21 cellular contexts compared by ENCODE assay signal in genomic region chr2:234454433-234454832, GRCh38. TPM values are rescaled to one million over a fixed set of nuclear protein-coding genes. Genes with fewer than 3 reads are reported as not detected.
DNase-seq lines count a peak whose midpoint lies in the region; ATAC-seq, FAIRE-seq and TF ChIP-seq lines count a peak whose summit lies in the region.
"Had no signal": no experiment of that assay in that cellular context is flagged by ENCODE, and none has a peak within 500 bp of the region (broad histone marks: within the 10 kb centered on the region; RNA-seq: fewer than 3 reads in every experiment).

No MANE protein-coding gene starts in this region.

- H3K27me3 Mint-ChIP-seq in CD4-positive, alpha-beta memory T cell: no peaks in the 10 kb centered on the region
- no peaks in the 10 kb centered on the region for H3K27me3 Mint-ChIP-seq in activated CD8-positive, alpha-beta T cell treated with anti-CD3 and anti-CD28 coated beads for 36 hours
- H3K27me3 Mint-ChIP-seq in H9 (ENCODE audit: low read depth): peaks cover 7% of the 10 kb centered on the region; the same call in 1 of the 2 replicates
- no peaks in the 10 kb centered on the region for H3K27me3 Mint-ChIP-seq in mesothelial cell of epicardium (ENCODE audit: low read depth)

- no peak overlapping the region for H3T11ph ChIP-seq in H9 (ENCODE audit: low read length)

- no peak overlapping the region for H3K4ac ChIP-seq in H9 (ENCODE audit: low read depth, low read length)

- H3K14ac ChIP-seq in H9 (ENCODE audit: insufficient read depth, low read length): no peak overlapping the region

- no peaks in the 10 kb centered on the region for H3K9me3 ChIP-seq in CD4-positive, alpha-beta memory T cell (ENCODE audit: control insufficient read depth in 1 of 2, low read length in 2 of 2)
- no peaks in the 10 kb centered on the region for H3K9me3 ChIP-seq in mucosa of descending colon
- H3K9me3 ChIP-seq in H9 (ENCODE audit: control insufficient read depth, low read depth, low read length): no peaks in the 10 kb centered on the region
- H3K9me3 ChIP-seq: colonic mucosa, SJCRH30, uterus had no signal

- no peaks in the 10 kb centered on the region for H4K20me1 ChIP-seq in H9 (ENCODE audit: control insufficient read depth, insufficient read depth, insufficient read length)

- H3K4me1 Mint-ChIP-seq in CD4-positive, alpha-beta memory T cell: peaks cover 54 to 93% (median 74%) of the 10 kb centered on the region in 4 donors
- peaks cover 67% of the 10 kb centered on the region for H3K4me1 Mint-ChIP-seq in activated CD8-positive, alpha-beta T cell treated with anti-CD3 and anti-CD28 coated beads for 36 hours (ENCODE audit: low read depth)
- H3K4me1 Mint-ChIP-seq in H9 (peaks cover 37 to 44% of the 10 kb centered on the region in 2 experiments), mesothelial cell of epicardium (peaks cover 12% of the 10 kb centered on the region)

- TF ChIP-seq CTCF in activated CD8-positive, alpha-beta T cell treated with anti-CD3 and anti-CD28 coated beads for 36 hours (IDR thresholded peaks at IDR 0.05): no peak
- TF ChIP-seq CTCF in mucosa of descending colon (IDR thresholded peaks at IDR 0.05): no peak
- no peak for TF ChIP-seq CTCF in H9 (conservative IDR thresholded peaks at IDR 0.05)
- no peak for TF ChIP-seq CTCF in mesothelial cell of epicardium (IDR thresholded peaks at IDR 0.05; ENCODE audit: unreplicated experiment)

- FAIRE-seq in GM19239 (lab: Jason Lieb, UNC): peak; percentile 48
- FAIRE-seq: TTC549 had no signal

- peaks cover 15 to 19% of the 10 kb centered on the region in 2 donors for H3K36me3 Mint-ChIP-seq in CD4-positive, alpha-beta memory T cell
- peaks cover 60% of the 10 kb centered on the region for H3K36me3 Mint-ChIP-seq in activated CD8-positive, alpha-beta T cell treated with anti-CD3 and anti-CD28 coated beads for 36 hours (ENCODE audit: low read depth)
- H3K36me3 Mint-ChIP-seq in H9 (ENCODE audit: insufficient read depth in 1 of 3, low read depth in 3 of 3) (peaks cover 0 to 17% (median 6%) of the 10 kb centered on the region in 3 experiments; a peak in 5 of 7 replicates), mesothelial cell of epicardium (no peaks in the 10 kb centered on the region)

- no peak overlapping the region for H2BK120ac ChIP-seq in H9 (ENCODE audit: low read depth, low read length, poor library complexity, severe bottlenecking)

- H3K56ac ChIP-seq in H9 (ENCODE audit: insufficient read length, low read depth, low read length): no peak overlapping the region

- H2BK15ac ChIP-seq in H9 (ENCODE audit: low read depth, low read length): no peak overlapping the region

- peak; percentile 64 for ATAC-seq in activated CD8-positive, alpha-beta T cell treated with anti-CD3 and anti-CD28 coated beads for 36 hours
- ATAC-seq in mucosa of descending colon: peak; percentile 62
- no peak for ATAC-seq in HG02885 (IDR thresholded peaks at IDR 0.05; ENCODE audit: poor library complexity, unreplicated experiment)
- ATAC-seq: right cardiac atrium had no signal

- H2AK5ac ChIP-seq in H9 (ENCODE audit: insufficient read length, low read length): no peak overlapping the region

- H3K18ac ChIP-seq in H9 (ENCODE audit: insufficient read length, low read depth, low read length): no peak overlapping the region

- no peak overlapping the region for H3K23ac ChIP-seq in H9 (ENCODE audit: insufficient read length, low read depth, low read length)

- peak overlapping the region; percentile 90 for H3K27ac ChIP-seq in CD4-positive, alpha-beta memory T cell (ENCODE audit: low read depth, low read length)
- H3K27ac ChIP-seq in H9 (ENCODE audit: insufficient read length, low read depth, low read length) (no peak overlapping the region), caudate nucleus (ENCODE audit: low read depth, low read length) (no peak overlapping the region)
- H3K27ac ChIP-seq: colonic mucosa, epithelial cell of prostate, SJCRH30, uterus had no signal

- H2AFZ ChIP-seq in H9 (ENCODE audit: low read length): no peak overlapping the region

- H3K4me3 ChIP-seq in CD4-positive, alpha-beta memory T cell (ENCODE audit: low read length in 2 of 2): peak overlapping the region; percentile 53 to 83
- no peak overlapping the region for H3K4me3 ChIP-seq in mucosa of descending colon
- H3K4me3 ChIP-seq: colonic mucosa, HAP-1, lung, SJCRH30, uterus had no signal

- H3K36me3 ChIP-seq in CD4-positive, alpha-beta memory T cell (ENCODE audit: insufficient read depth, low read length): no peaks in the 10 kb centered on the region
- no peaks in the 10 kb centered on the region for H3K36me3 ChIP-seq in mucosa of descending colon (ENCODE audit: low read depth)
- H3K36me3 ChIP-seq: colonic mucosa, HAP-1, SJCRH30, uterus had no signal

- peaks cover 0 to 11% (median 5%) of the 10 kb centered on the region in 8 donors for H3K9me3 Mint-ChIP-seq in CD4-positive, alpha-beta memory T cell
- H3K9me3 Mint-ChIP-seq in activated CD8-positive, alpha-beta T cell treated with anti-CD3 and anti-CD28 coated beads for 36 hours: peaks cover 21% of the 10 kb centered on the region
- H3K9me3 Mint-ChIP-seq in H9 (peaks cover 13 to 16% of the 10 kb centered on the region in 2 experiments), mesothelial cell of epicardium (peaks cover 33% of the 10 kb centered on the region)

- H3K79me1 ChIP-seq in H9 (ENCODE audit: insufficient read depth, low read depth, low read length, poor library complexity, severe bottlenecking): no peaks in the 10 kb centered on the region

- POLR2A ChIA-PET in CD4-positive, alpha-beta memory T cell (lab: Charles Lee; ENCODE audit: partially characterized antibody): interaction anchor here (0.6 to 25.9 kb wide), 31 partner anchors 8 to 465 kb away, joined by 3 to 859 read pairs (median 5); partner anchors contain the start of gene ARL4C
- POLR2A ChIA-PET in activated CD8-positive, alpha-beta T cell treated with anti-CD3 and anti-CD28 coated beads for 36 hours (lab: Charles Lee): interaction anchor here (0.6 to 5.4 kb wide), 24 partner anchors 8 to 181 kb away, joined by 3 to 39 read pairs (median 4); partner anchors contain the start of gene ARL4C

- H3K23me2 ChIP-seq in H9 (ENCODE audit: insufficient read length, low read depth, low read length, poor library complexity, severe bottlenecking): no peaks in the 10 kb centered on the region

- no peak overlapping the region for H4K91ac ChIP-seq in H9 (ENCODE audit: insufficient read length, low read depth, low read length)

- peaks cover 79% of the 10 kb centered on the region for H3K4me1 ChIP-seq in CD4-positive, alpha-beta memory T cell (ENCODE audit: insufficient read depth, low read length)
- no peaks in the 10 kb centered on the region for H3K4me1 ChIP-seq in mucosa of descending colon (ENCODE audit: low read depth)
- 0 out of 2 replicates have a peak, but pooled peaks cover 4% of the 10 kb centered on the region for H3K4me1 ChIP-seq in H9 (ENCODE audit: insufficient read depth, low read length)
- H3K4me1 ChIP-seq: colonic mucosa, uterus had no signal

- H3K4me2 ChIP-seq in H9 (ENCODE audit: insufficient read depth, insufficient read length, low read length): no peak overlapping the region

- intact Hi-C loops in CD4-positive, alpha-beta memory T cell (cut with micrococcal nuclease): loop anchor here (1.0 to 5.0 kb wide), 6 partner anchors 8 to 162 kb away; no protein-coding TSS in a partner anchor
- intact Hi-C loops in activated CD8-positive, alpha-beta T cell treated with anti-CD3 and anti-CD28 coated beads for 36 hours (cut with micrococcal nuclease): loop anchor here (5.0 kb wide), 1 partner anchor 38 kb away; no protein-coding TSS in a partner anchor
- intact Hi-C loops in mucosa of descending colon (cut with DNase I, micrococcal nuclease): no loop called here

- no peak overlapping the region for H4K5ac ChIP-seq in H9 (ENCODE audit: insufficient read length, low read depth, low read length)

- peak overlapping the region; percentile 72 to 99 (median 94) for H3K27ac Mint-ChIP-seq in CD4-positive, alpha-beta memory T cell
- H3K27ac Mint-ChIP-seq in activated CD8-positive, alpha-beta T cell treated with anti-CD3 and anti-CD28 coated beads for 36 hours: peak overlapping the region; percentile 89
- H3K27ac Mint-ChIP-seq in H9 (no peak overlapping the region), mesothelial cell of epicardium (no peak overlapping the region)

- H2BK20ac ChIP-seq in H9 (ENCODE audit: low read depth, low read length, poor library complexity, severe bottlenecking): no peak overlapping the region

- no peak overlapping the region for H4K8ac ChIP-seq in H9 (replicated peaks; ENCODE audit: insufficient read length, low read depth, low read length)

- H3K79me2 ChIP-seq in H9 (ENCODE audit: insufficient read depth, low read length): no peaks in the 10 kb centered on the region; the same call in 1 of the 2 replicates

- CTCF ChIA-PET in CD4-positive, alpha-beta memory T cell (lab: Charles Lee; ENCODE audit: partially characterized antibody): interaction anchor here (0.7 to 6.7 kb wide), 23 partner anchors 8 to 319 kb away, joined by 3 to 64 read pairs (median 4); partner anchors contain the start of gene ARL4C
- CTCF ChIA-PET in activated CD8-positive, alpha-beta T cell treated with anti-CD3 and anti-CD28 coated beads for 36 hours (lab: Charles Lee): interaction anchor here (0.8 to 2.3 kb wide), 11 partner anchors 22 to 164 kb away, joined by 3 to 12 read pairs (median 4); partner anchors contain the start of gene ARL4C

- H2BK5ac ChIP-seq in H9 (ENCODE audit: insufficient read length, low read length): no peak overlapping the region

- H3K27me3 ChIP-seq in CD4-positive, alpha-beta memory T cell (ENCODE audit: insufficient read depth, low read length): no peaks in the 10 kb centered on the region
- H3K27me3 ChIP-seq in H9 (ENCODE audit: insufficient read depth, low read length): no peaks in the 10 kb centered on the region
- H3K27me3 ChIP-seq: colonic mucosa, SJCRH30, uterus had no signal

- H3K9ac ChIP-seq in H9 (ENCODE audit: extremely low read depth, insufficient read length, low read length): no peak overlapping the region

- no CpG with 5 or more reads among the region's 4 CpGs for WGBS in H9 (ENCODE audit: extremely low coverage, insufficient read length, low lambda C conversion rate)

- peak overlapping the region; percentile 64 to 97 (median 88) for H3K4me3 Mint-ChIP-seq in CD4-positive, alpha-beta memory T cell
- H3K4me3 Mint-ChIP-seq in activated CD8-positive, alpha-beta T cell treated with anti-CD3 and anti-CD28 coated beads for 36 hours: peak overlapping the region; percentile 77
- H3K4me3 Mint-ChIP-seq in H9: no peak overlapping the region
- H3K4me3 Mint-ChIP-seq in mesothelial cell of epicardium: no peak overlapping the region

- DNase-seq in CD4-positive, alpha-beta memory T cell: peak; percentile 59 to 82 (median 78)
- no peak for DNase-seq in GM19239 (ENCODE audit: insufficient read length, low spot score)
- peak; percentile 32 for DNase-seq in activated CD8-positive, alpha-beta T cell treated with anti-CD3 and anti-CD28 coated beads for 36 hours
- no peak for DNase-seq in mucosa of descending colon
- DNase-seq in H9: no peak
- DNase-seq in caudate nucleus (lab: John Stamatoyannopoulos, UW): no peak
- no peak for DNase-seq in mesothelial cell of epicardium (ENCODE audit: low spot score in 2 of 2, unreplicated experiment in 2 of 2)
- DNase-seq: anterior cingulate cortex, colonic mucosa, DMS79, Karpas-422, NCI-H1436, NCI-H2227 treated with DMSO at 0.1 percent for 48 hours, right cardiac atrium, SJCRH30, uterus had no signal

- H2BK12ac ChIP-seq in H9 (ENCODE audit: insufficient read length, low read depth, low read length): no peak overlapping the region

RNA-seq across cellular contexts. Expression of gene ARL4C, which starts 42.4 kb away (rescaled TPM):
- 100 to 1,000 TPM; 225 to 239 TPM for total RNA-seq in CD4-positive, alpha-beta memory T cell
- 100 to 1,000 TPM; 136 to 149 TPM for polyA plus RNA-seq in CD4-positive, alpha-beta memory T cell
- total RNA-seq in activated CD8-positive, alpha-beta T cell treated with anti-CD3 and anti-CD28 coated beads for 36 hours: 10 to 100 TPM; 44.8 to 45.1 TPM
- total RNA-seq in mucosa of descending colon (10 to 100 TPM in 1 of 3 donors, 1 to 10 TPM in 2; 4.5 to 15.1 (median 8.4) TPM), H9 (2021) (11.2 and 12.0 TPM in 2 replicates), mesothelial cell of epicardium (18.4 to 21.4 TPM (median 20.7 TPM) in 3 replicates)

Comparison
In these comparisons a context has a peak if more than half of its experiments do, and no peak if none do; other contexts are left out.
1. DNase-seq: peak in CD4-positive, alpha-beta memory T cell (5 of 5) and activated CD8-positive, alpha-beta T cell treated with anti-CD3 and anti-CD28 coated beads for 36 hours (single experiment); none in GM19239 (single experiment), mucosa of descending colon (0 of 3), H9 (single experiment), caudate nucleus (0 of 61) and mesothelial cell of epicardium (0 of 2).
2. H3K27ac Mint-ChIP-seq: peak in CD4-positive, alpha-beta memory T cell (7 of 7) and activated CD8-positive, alpha-beta T cell treated with anti-CD3 and anti-CD28 coated beads for 36 hours (single experiment); none in H9 (0 of 3) and mesothelial cell of epicardium (single experiment).
3. H3K4me3 Mint-ChIP-seq: peak in CD4-positive, alpha-beta memory T cell (8 of 8) and activated CD8-positive, alpha-beta T cell treated with anti-CD3 and anti-CD28 coated beads for 36 hours (single experiment); none in H9 (0 of 2) and mesothelial cell of epicardium (single experiment).
4. RNA of gene ARL4C, which starts 42.4 kb away (total RNA-seq): 225 to 239 TPM in CD4-positive, alpha-beta memory T cell; 44.8 to 45.1 TPM in activated CD8-positive, alpha-beta T cell treated with anti-CD3 and anti-CD28 coated beads for 36 hours, 18.4 to 21.4 TPM in mesothelial cell of epicardium, 11.2 to 12.0 TPM in H9 and 4.5 to 15.1 TPM in mucosa of descending colon; every median in the first group is over 4 times any median in the second.
5. intact Hi-C loops: an anchor here in CD4-positive, alpha-beta memory T cell (1.0 to 5.0 kb wide) and activated CD8-positive, alpha-beta T cell treated with anti-CD3 and anti-CD28 coated beads for 36 hours (5.0 kb wide); none called in mucosa of descending colon.